Comparison of ENCODE assay signal across 8 cellular contexts in the genomic region with DNA sequence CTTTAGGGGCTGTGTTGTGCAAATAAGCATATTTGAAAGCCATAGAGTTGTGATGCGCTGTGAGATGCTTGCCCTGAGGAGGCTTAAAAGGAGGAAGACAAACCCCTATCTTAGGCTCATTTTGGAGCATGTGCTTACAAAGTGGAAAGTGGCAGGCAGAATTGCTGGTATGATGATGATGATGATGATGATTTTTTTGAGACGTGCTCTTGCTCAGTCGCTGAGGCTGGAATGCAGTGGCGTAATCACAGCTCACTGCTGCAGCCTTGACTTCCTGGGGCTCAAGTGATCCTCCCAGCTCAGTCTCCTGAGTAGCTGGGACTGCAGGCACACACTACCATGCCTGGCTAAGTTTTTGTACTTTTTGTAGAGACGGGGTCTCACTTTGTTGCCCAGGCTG. TPM values are rescaled to one million over a fixed set of nuclear protein-coding genes. Genes with fewer than 3 reads are reported as not detected.
DNase-seq lines count a peak whose midpoint lies in the region; ATAC-seq and TF ChIP-seq lines count a peak whose summit lies in the region.

No MANE protein-coding gene starts in this region.

- H3K9me3 ChIP-seq in trophoblast cell (ENCODE audit: insufficient read depth, low read depth, low read length): no peaks in the 10 kb centered on the region

- H2BK12ac ChIP-seq in trophoblast cell (ENCODE audit: low read length): no peak overlapping the region

- peaks cover 15% of the 10 kb centered on the region for H3K79me1 ChIP-seq in trophoblast cell (ENCODE audit: low read length)

- H3K18ac ChIP-seq in trophoblast cell (ENCODE audit: low read length): no peak overlapping the region

- DNase-seq in HCEC 1CT (peak; percentile 69), SKM-1 (lab: John Stamatoyannopoulos, UW; ENCODE audit: unreplicated experiment) (peak; percentile 16), epithelial cell of esophagus (ENCODE audit: low read depth) (peak; percentile 69), trophoblast cell (peak; percentile 47 to 82), NCI-H2107 (lab: John Stamatoyannopoulos, UW) (no peak), COLO668 (lab: John Stamatoyannopoulos, UW; ENCODE audit: unreplicated experiment) (no peak)

- peaks cover 5% of the 10 kb centered on the region for H3K79me2 ChIP-seq in trophoblast cell (ENCODE audit: control insufficient read depth, insufficient read depth, low read length, poor library complexity)

- peak overlapping the region; percentile 91 for H3K4me3 ChIP-seq in epithelial cell of esophagus (ENCODE audit: low read length)
- no peak overlapping the region for H3K4me3 ChIP-seq in trophoblast cell (ENCODE audit: low read depth, low read length)

- ATAC-seq in HG02759 (IDR thresholded peaks at IDR 0.05; ENCODE audit: unreplicated experiment) (no peak), HG02610 (IDR thresholded peaks at IDR 0.05; ENCODE audit: unreplicated experiment) (no peak)

- no peak overlapping the region for H3K14ac ChIP-seq in trophoblast cell (ENCODE audit: low read length)

- H3K4me2 ChIP-seq in trophoblast cell (ENCODE audit: low read length): peak overlapping the region; percentile 64

- no peak for TF ChIP-seq CTCF in epithelial cell of esophagus (IDR thresholded peaks at IDR 0.05; ENCODE audit: insufficient read depth, low read depth, low read length, missing control alignments)

- no peak overlapping the region for H2AK5ac ChIP-seq in trophoblast cell (ENCODE audit: low read length)

- H3K23ac ChIP-seq in trophoblast cell (ENCODE audit: low read length): no peak overlapping the region

- H3K9ac ChIP-seq in trophoblast cell (ENCODE audit: low read length): no peak overlapping the region

- H4K12ac ChIP-seq in trophoblast cell (ENCODE audit: low read depth, low read length): no peak overlapping the region

- no peak overlapping the region for H4K8ac ChIP-seq in trophoblast cell (ENCODE audit: low read depth, low read length)

- H3K27ac ChIP-seq in trophoblast cell (ENCODE audit: low read depth, low read length): no peak overlapping the region

- H3K4me1 ChIP-seq in trophoblast cell (ENCODE audit: control insufficient read depth in 1 of 2, insufficient read depth in 2 of 2, low read length in 2 of 2): peaks cover 4 to 7% of the 10 kb centered on the region in 2 experiments

- peak overlapping the region; percentile 45 for H2AFZ ChIP-seq in trophoblast cell (ENCODE audit: insufficient read depth, low read length, poor library complexity)

- H4K91ac ChIP-seq in trophoblast cell (ENCODE audit: low read depth, low read length): no peak overlapping the region

- H3K36me3 ChIP-seq in trophoblast cell (ENCODE audit: control insufficient read depth in 1 of 2, insufficient read depth in 2 of 2, low read length in 2 of 2): peaks cover 9 to 11% of the 10 kb centered on the region in 2 experiments

- no peak overlapping the region for H2BK120ac ChIP-seq in trophoblast cell (ENCODE audit: insufficient read depth, low read length, poor library complexity)

- WGBS in trophoblast cell (ENCODE audit: extremely low coverage, insufficient coverage, insufficient read length): no CpG with 5 or more reads among the region's 5 CpGs

- no peaks in the 10 kb centered on the region for H3K27me3 ChIP-seq in trophoblast cell (ENCODE audit: insufficient read depth, low read length)

- no peak overlapping the region for H2BK5ac ChIP-seq in trophoblast cell (ENCODE audit: low read depth, low read length, poor library complexity)

- H3K4ac ChIP-seq in trophoblast cell (ENCODE audit: low read depth, low read length): peak overlapping the region; percentile 65

RNA-seq across cellular contexts. Expression of a gene that starts 1.7 kb away (rescaled TPM):
- polyA plus RNA-seq in trophoblast cell (2013): 29.6 and 30.5 TPM in 2 replicates

RNA-seq across cellular contexts. Expression of a gene that starts 9.7 kb away (rescaled TPM):
- 1.6 and 2.0 TPM in 2 replicates for polyA plus RNA-seq in trophoblast cell (2013)

Comparison
In these comparisons a context has a peak if more than half of its experiments do, and no peak if none do; other contexts are left out.
1. DNase-seq: peak in HCEC 1CT (single experiment), SKM-1 (single experiment), epithelial cell of esophagus (single experiment) and trophoblast cell (2 of 2); none in NCI-H2107 (single experiment) and COLO668 (single experiment).